ENCODE assay signal across 1 cellular context in the genomic region with DNA sequence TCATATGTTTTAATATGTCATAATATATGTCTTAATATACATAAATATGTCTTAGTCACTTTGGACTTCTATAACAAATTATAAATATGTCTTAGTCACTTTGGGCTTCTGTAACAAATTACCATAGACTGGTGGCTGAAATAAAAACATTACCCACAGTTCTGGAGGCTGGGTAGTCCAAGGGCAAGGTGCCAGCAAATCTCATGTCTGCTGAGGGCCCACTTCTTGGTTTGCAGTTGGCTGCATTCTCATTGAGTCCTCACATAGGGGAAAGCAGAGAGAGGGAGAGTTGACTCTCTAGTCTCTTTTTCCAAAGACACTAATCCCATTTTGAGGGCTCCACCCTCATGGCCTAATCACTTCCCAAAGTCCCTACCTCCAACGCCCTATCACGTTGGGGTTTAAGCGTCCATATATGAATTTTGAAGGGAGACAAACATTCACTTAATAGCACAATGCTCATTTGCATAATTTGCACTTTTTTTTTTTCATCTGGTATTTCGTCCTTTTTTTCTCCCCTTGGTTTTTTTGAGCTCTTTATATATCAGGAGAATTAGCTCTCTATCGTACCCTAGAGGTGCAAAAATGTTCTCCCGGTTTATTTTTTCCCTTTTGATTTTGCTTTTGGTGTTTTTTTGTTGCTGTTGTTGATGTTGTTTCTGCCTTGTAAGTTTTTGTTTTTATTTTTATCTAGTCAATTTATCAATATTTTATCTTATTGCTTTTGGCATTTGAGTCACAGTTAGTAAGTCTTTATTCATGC.
TF ChIP-seq lines count a peak whose summit lies in the region.

No MANE protein-coding gene starts in this region.

TF ChIP-seq in HepG2, 621 proteins besides CTCF, POLR2A, EP300 and RAD21:
- TF ChIP-seq, protein P1, sequence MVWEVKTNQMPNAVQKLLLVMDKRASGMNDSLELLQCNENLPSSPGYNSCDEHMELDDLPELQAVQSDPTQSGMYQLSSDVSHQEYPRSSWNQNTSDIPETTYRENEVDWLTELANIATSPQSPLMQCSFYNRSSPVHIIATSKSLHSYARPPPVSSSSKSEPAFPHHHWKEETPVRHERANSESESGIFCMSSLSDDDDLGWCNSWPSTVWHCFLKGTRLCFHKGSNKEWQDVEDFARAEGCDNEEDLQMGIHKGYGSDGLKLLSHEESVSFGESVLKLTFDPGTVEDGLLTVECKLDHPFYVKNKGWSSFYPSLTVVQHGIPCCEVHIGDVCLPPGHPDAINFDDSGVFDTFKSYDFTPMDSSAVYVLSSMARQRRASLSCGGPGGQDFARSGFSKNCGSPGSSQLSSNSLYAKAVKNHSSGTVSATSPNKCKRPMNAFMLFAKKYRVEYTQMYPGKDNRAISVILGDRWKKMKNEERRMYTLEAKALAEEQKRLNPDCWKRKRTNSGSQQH (CRISPR knock-in tag; IDR thresholded peaks at IDR 0.05; ENCODE audit: low read depth): no peak
- no peak for TF ChIP-seq ZNF17 (CRISPR knock-in tag; IDR thresholded peaks at IDR 0.05)
- 0 out of 4 replicates have a peak, but pooled peaks of 1 of the 2 experiments have one; percentile 5 for TF ChIP-seq MAFK (conservative IDR thresholded peaks at IDR 0.05 in 1 of 2, IDR thresholded peaks at IDR 0.05 in 1 of 2; ENCODE audit: low read length in 2 of 2)
- no peak for TF ChIP-seq ZNF614 (CRISPR knock-in tag; IDR thresholded peaks at IDR 0.05; ENCODE audit: borderline replicate concordance)
- TF ChIP-seq STAG1 (CRISPR knock-in tag; IDR thresholded peaks at IDR 0.05): peak; percentile 23; the same call in 1 of the 2 replicates
- TF ChIP-seq ZNF3 (CRISPR knock-in tag; IDR thresholded peaks at IDR 0.05): no peak
- TF ChIP-seq HHEX (CRISPR knock-in tag; IDR thresholded peaks at IDR 0.05): no peak
- TF ChIP-seq ZNF564 (CRISPR knock-in tag; IDR thresholded peaks at IDR 0.05): peak; percentile 84; the same call in 1 of the 2 replicates
